ENCODE assay signal across 19 cellular contexts in the genomic region with DNA sequence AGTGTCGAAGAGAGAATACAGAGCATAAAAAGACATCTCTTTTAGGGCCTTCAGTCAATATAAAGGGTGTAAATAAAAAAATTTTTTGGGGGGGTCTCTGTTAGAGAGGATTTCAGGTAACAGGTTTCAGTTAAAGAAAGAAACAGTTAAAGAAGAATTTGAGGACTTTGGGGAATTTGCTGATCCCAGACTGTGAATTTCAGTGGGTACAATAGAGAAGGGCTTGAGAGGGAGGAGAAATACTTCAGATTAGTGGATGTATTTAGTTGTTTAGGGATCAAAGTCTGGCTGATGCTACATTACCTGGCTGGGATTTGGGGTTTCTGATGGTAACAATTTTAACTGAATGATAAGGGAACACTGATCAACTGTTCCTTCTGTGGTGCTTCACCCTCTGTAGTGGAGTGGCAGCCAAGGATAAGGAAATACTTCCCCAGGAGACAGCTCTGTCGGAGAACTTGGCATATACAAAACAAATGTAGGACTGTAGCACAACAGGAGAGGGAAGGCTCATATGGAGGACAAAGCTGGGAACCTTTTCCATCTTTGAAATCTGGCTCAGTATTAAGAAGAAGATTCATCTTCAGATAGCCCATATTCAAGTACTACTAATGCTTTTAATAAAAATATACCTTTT.
"Had no signal": no experiment of that assay in that cellular context is flagged by ENCODE, and none has a peak within 500 bp of the region (broad histone marks: within the 10 kb centered on the region; RNA-seq: fewer than 3 reads in every experiment).

No MANE protein-coding gene starts in this region.

- H3K4me3 ChIP-seq: dorsolateral prefrontal cortex, left lung, pancreas, sigmoid colon, testis had no signal

- H3K9me3 ChIP-seq: pancreas, sigmoid colon, testis had no signal

- DNase-seq: activated CD4-positive, alpha-beta T cell treated with anti-CD3 and anti-CD28 coated beads, Interleukin-2, amount 10 ng/mL, durations not matched to agents 24 days and 14 days; activated CD4-positive, CD25-positive, alpha-beta regulatory T cell; activated CD8-positive, alpha-beta T cell treated with anti-CD3 and anti-CD28 coated beads for 36 hours; activated effector memory CD4-positive, alpha-beta T cell treated with anti-CD3 and anti-CD28 coated beads, Interleukin-2, amount 50 U/mL, for 16 hours; activated T-cell treated with anti-CD3 and anti-CD28 coated beads, Interleukin-2, amount 50 U/mL, for 72 hours; dorsolateral prefrontal cortex; foreskin keratinocyte; glutamatergic neuron; kidney; left lung; naive thymus-derived CD4-positive, alpha-beta T cell; pancreas; sigmoid colon; stimulated activated CD4-positive, alpha-beta T cell treated with anti-CD3 and anti-CD28 coated beads, Interleukin-4, amount 100 ng/mL, for 24 hours; T-cell; testis had no signal

- H3K27me3 ChIP-seq: dorsolateral prefrontal cortex, foreskin keratinocyte, left lung, pancreas, sigmoid colon, testis had no signal

- H3K27ac ChIP-seq: dorsolateral prefrontal cortex, epithelial cell of prostate, foreskin keratinocyte, left lung, pancreas, sigmoid colon, testis had no signal

- H3K4me1 ChIP-seq: foreskin keratinocyte, left lung, pancreas, testis had no signal

- ATAC-seq: activated CD8-positive, alpha-beta T cell treated with anti-CD3 and anti-CD28 coated beads for 36 hours; activated T-cell treated with anti-CD3 and anti-CD28 coated beads, Interleukin-2, amount 50 U/mL, for 72 hours; foreskin keratinocyte; left lung; naive thymus-derived CD4-positive, alpha-beta T cell; pancreas; SK-N-SH treated with all-trans-retinoic acid at 6 μM for 48 hours; stimulated activated effector memory CD8-positive, alpha-beta T cell treated with anti-CD3 and anti-CD28 coated beads, Interleukin-12 subunit alpha, Interleukin-12 subunit beta, amount 100 ng/mL, for 72 hours; T-cell had no signal
